Comparison of ENCODE assay signal across 25 cellular contexts in genomic region chr6:73382462-73383113, GRCh38. TPM values are rescaled to one million over a fixed set of nuclear protein-coding genes. Genes with fewer than 3 reads are reported as not detected.
DNase-seq lines count a peak whose midpoint lies in the region; ATAC-seq and TF ChIP-seq lines count a peak whose summit lies in the region.
"Had no signal": no experiment of that assay in that cellular context is flagged by ENCODE, and none has a peak within 500 bp of the region (broad histone marks: within the 10 kb centered on the region; RNA-seq: fewer than 3 reads in every experiment).

No MANE protein-coding gene starts in this region.

- no TSS peak for BruUV-seq in IMR-90 (replicated peaks; lab: Mats Ljungman, UMichigan)
- no TSS peak for BruUV-seq in mammary epithelial cell (replicated peaks; lab: Mats Ljungman, UMichigan)

- no peaks in the 10 kb centered on the region for H3K4me1 Mint-ChIP-seq in neural progenitor cell
- H3K4me1 Mint-ChIP-seq: CD14-positive monocyte had no signal

- H4K91ac ChIP-seq in IMR-90 (ENCODE audit: insufficient read depth, low read depth, low read length), result no peak overlapping the region

- POLR2A ChIA-PET in IMR-90 (lab: Charles Lee; ENCODE audit: unreplicated experiment), result no interaction called here

- WGBS in IMR-90 (ENCODE audit: extremely low coverage in 2 of 2, insufficient read length in 1 of 2), 2 experiments, result no CpG with 5 or more reads among the region's 6 CpGs
- WGBS in mammary epithelial cell (ENCODE audit: low coverage, missing lambda C conversion rate), result 64% methylated on average over 4 of the region's 6 CpGs
- WGBS in mesendoderm (ENCODE audit: extremely low coverage, insufficient coverage, low lambda C conversion rate), result no CpG with 5 or more reads among the region's 6 CpGs

- no peak overlapping the region for H4K5ac ChIP-seq in IMR-90 (ENCODE audit: low read depth, low read length)
- H4K5ac ChIP-seq in mesendoderm (ENCODE audit: low read length), result no peak overlapping the region

- no peak overlapping the region for H3K4ac ChIP-seq in IMR-90 (ENCODE audit: low read depth, low read length)
- H3K4ac ChIP-seq in mesendoderm (ENCODE audit: low read depth, low read length), result no peak overlapping the region

- H3K27me3 Mint-ChIP-seq in neural progenitor cell (ENCODE audit: insufficient read depth, low read depth), result no peaks in the 10 kb centered on the region
- H3K27me3 Mint-ChIP-seq: naive B cell had no signal

- H3K27ac ChIP-seq in IMR-90 (ENCODE audit: insufficient read depth, low read length) (no peak overlapping the region), mammary epithelial cell (ENCODE audit: insufficient read depth, low read depth, low read length) (no peak overlapping the region), mesendoderm (ENCODE audit: low read depth, low read length) (no peak overlapping the region), neural progenitor cell (no peak overlapping the region)
- H3K27ac ChIP-seq: dorsolateral prefrontal cortex, epithelial cell of prostate, gastroesophageal sphincter, suprapubic skin had no signal

- H3K79me1 ChIP-seq in IMR-90 (ENCODE audit: low read depth in 1 of 2, low read length in 2 of 2), result no peaks in the 10 kb centered on the region
- no peaks in the 10 kb centered on the region for H3K79me1 ChIP-seq in mesendoderm (ENCODE audit: low read length)

- H3K4me3 ChIP-seq in IMR-90 (ENCODE audit: insufficient read depth, low read depth, low read length), result no peak overlapping the region
- H3K4me3 ChIP-seq in mammary epithelial cell (replicated peaks in 1 of 3; ENCODE audit: insufficient read depth in 1 of 3, low read depth in 2 of 3, low read length in 3 of 3), result no peak overlapping the region
- no peak overlapping the region for H3K4me3 ChIP-seq in mesendoderm (ENCODE audit: low read length)
- H3K4me3 ChIP-seq in neural progenitor cell, result no peak overlapping the region
- H3K4me3 ChIP-seq: dorsolateral prefrontal cortex, gastroesophageal sphincter, GM12878, suprapubic skin had no signal

- no peak overlapping the region for H2AK9ac ChIP-seq in IMR-90 (replicated peaks; ENCODE audit: low read depth, low read length, poor library complexity)

- TF ChIP-seq POLR2A in IMR-90 (IDR thresholded peaks at IDR 0.05; ENCODE audit: low read depth, low read length), result no peak

- DNase-seq in EH (ENCODE audit: low read depth) (peak; percentile 54), IMR-90 (peak; percentile 10), mammary epithelial cell (peak; percentile 51), mesendoderm (peak; percentile 13), neural progenitor cell (ENCODE audit: low spot score) (no peak), globus pallidus (ENCODE audit: low spot score) (no peak)
- DNase-seq in NK-92 treated with Interleukin-12 subunit alpha and Interleukin-12 subunit beta, amount 100 ng/mL, for 24 hours (lab: John Stamatoyannopoulos, UW), result no peak
- DNase-seq: activated CD8-positive, alpha-beta T cell treated with anti-CD3 and anti-CD28 coated beads, Interleukin-2, amount 10 ng/mL, durations not matched to agents 7 days and 5 days; activated T-cell treated with anti-CD3 and anti-CD28 coated beads, Interleukin-2, amount 50 U/mL, for 1 hour; caudate nucleus; DMS 273 treated with DMSO at 0.1 percent for 48 hours; dorsolateral prefrontal cortex; naive B cell; NCI-H1436 treated with DMSO at 0.1 percent for 48 hours; right cardiac atrium; stimulated activated CD4-positive, alpha-beta T cell treated with anti-CD3 and anti-CD28 coated beads, Interleukin-15, amount 100 ng/mL, for 24 hours; T-helper 9 cell had no signal

- H3K18ac ChIP-seq in IMR-90 (ENCODE audit: low read depth, low read length) (no peak overlapping the region), mesendoderm (ENCODE audit: low read length) (no peak overlapping the region)

- H3K23ac ChIP-seq in IMR-90 (ENCODE audit: low read depth, low read length) (no peak overlapping the region), mesendoderm (ENCODE audit: low read length) (no peak overlapping the region)

- H3K4me2 ChIP-seq in IMR-90 (ENCODE audit: low read depth, low read length) (no peak overlapping the region), mammary epithelial cell (ENCODE audit: insufficient read depth, low read depth, low read length) (no peak overlapping the region), mesendoderm (ENCODE audit: low read length) (no peak overlapping the region), neural progenitor cell (no peak overlapping the region)

- H3K27me3 ChIP-seq in IMR-90 (ENCODE audit: control insufficient read depth, insufficient read depth, low read length), result no peaks in the 10 kb centered on the region
- no peaks in the 10 kb centered on the region for H3K27me3 ChIP-seq in mammary epithelial cell (ENCODE audit: insufficient read depth, low read length)
- no peaks in the 10 kb centered on the region for H3K27me3 ChIP-seq in mesendoderm (ENCODE audit: insufficient read depth, low read length, poor library complexity)
- H3K27me3 ChIP-seq in neural progenitor cell, result no peaks in the 10 kb centered on the region
- H3K27me3 ChIP-seq: dorsolateral prefrontal cortex, gastroesophageal sphincter, suprapubic skin had no signal

- no peak overlapping the region for H3K4me3 Mint-ChIP-seq in neural progenitor cell
- H3K4me3 Mint-ChIP-seq: activated CD8-positive, alpha-beta T cell treated with anti-CD3 and anti-CD28 coated beads, Interleukin-2, amount 10 ng/mL, durations not matched to agents 7 days and 5 days; CD14-positive monocyte; naive B cell had no signal

- no peak overlapping the region for H2BK20ac ChIP-seq in IMR-90 (ENCODE audit: low read depth, low read length)

- H2AK5ac ChIP-seq in IMR-90 (ENCODE audit: low read depth, low read length) (no peak overlapping the region), mesendoderm (ENCODE audit: low read length) (no peak overlapping the region)

- H3F3A ChIP-seq in neural progenitor cell (ENCODE audit: low read depth), result no peaks in the 10 kb centered on the region

- H3K9ac ChIP-seq in IMR-90 (ENCODE audit: low read depth, low read length), result no peak overlapping the region
- no peak overlapping the region for H3K9ac ChIP-seq in mammary epithelial cell (ENCODE audit: insufficient read depth, low read length)
- H3K9ac ChIP-seq in mesendoderm (ENCODE audit: low read length), result no peak overlapping the region
- no peak overlapping the region for H3K9ac ChIP-seq in neural progenitor cell

- H2BK15ac ChIP-seq in IMR-90 (ENCODE audit: low read depth, low read length) (no peak overlapping the region), mesendoderm (replicated peaks; ENCODE audit: low read depth) (no peak overlapping the region)

- H3K4me1 ChIP-seq in IMR-90 (ENCODE audit: control insufficient read depth, insufficient read depth, low read length) (no peaks in the 10 kb centered on the region), mammary epithelial cell (ENCODE audit: insufficient read depth, low read length) (no peaks in the 10 kb centered on the region), mesendoderm (ENCODE audit: control insufficient read depth, low read depth, low read length) (no peaks in the 10 kb centered on the region), neural progenitor cell (no peaks in the 10 kb centered on the region)
- H3K4me1 ChIP-seq: gastroesophageal sphincter, suprapubic skin had no signal

- no peaks in the 10 kb centered on the region for H4K20me1 ChIP-seq in IMR-90 (ENCODE audit: insufficient read depth, low read length)
- H4K20me1 ChIP-seq in mammary epithelial cell (ENCODE audit: insufficient read depth, low read length), result no peaks in the 10 kb centered on the region
- no peaks in the 10 kb centered on the region for H4K20me1 ChIP-seq in neural progenitor cell (ENCODE audit: low read depth)

- no peaks in the 10 kb centered on the region for H3K36me3 Mint-ChIP-seq in neural progenitor cell
- H3K36me3 Mint-ChIP-seq: CD14-positive monocyte, naive B cell had no signal

- H3K79me2 ChIP-seq in mammary epithelial cell (ENCODE audit: insufficient read depth, low read length) (no peaks in the 10 kb centered on the region), mesendoderm (ENCODE audit: control insufficient read depth, insufficient read depth, low read length) (no peaks in the 10 kb centered on the region), neural progenitor cell (ENCODE audit: low read depth) (no peaks in the 10 kb centered on the region)

- intact Hi-C loops in IMR-90 (cut with micrococcal nuclease) (no loop called here), mammary epithelial cell (cut with micrococcal nuclease) (loop anchor here (10.0 kb wide), 2 partner anchors 198 to 232 kb away; no protein-coding TSS in a partner anchor)

- no peaks in the 10 kb centered on the region for H3K9me1 ChIP-seq in IMR-90 (ENCODE audit: insufficient read depth, low read length)

- TF ChIP-seq CTCF in IMR-90 (conservative IDR thresholded peaks at IDR 0.05; ENCODE audit: low read depth, low read length), result no peak
- no peak for TF ChIP-seq CTCF in mammary epithelial cell (conservative IDR thresholded peaks at IDR 0.05 in 1 of 2, IDR thresholded peaks at IDR 0.05 in 1 of 2; ENCODE audit: extremely low read depth in 1 of 2, insufficient read depth in 1 of 2, low read depth in 1 of 2, low read length in 2 of 2)
- no peak for TF ChIP-seq CTCF in neural progenitor cell (IDR thresholded peaks at IDR 0.05)

- dilution Hi-C loops in IMR-90 (cut with HindIII; ENCODE audit: low sequenced_read_pairs, unreplicated experiment), result no loop called here
- dilution Hi-C loops in mammary epithelial cell (cut with HindIII; ENCODE audit: low sequenced_read_pairs), result no loop called here

- no peaks in the 10 kb centered on the region for H3K9me3 ChIP-seq in IMR-90 (ENCODE audit: control insufficient read depth, insufficient read depth, low read length)
- no peaks in the 10 kb centered on the region for H3K9me3 ChIP-seq in mammary epithelial cell (replicated peaks; ENCODE audit: insufficient read depth, low read length)
- no peaks in the 10 kb centered on the region for H3K9me3 ChIP-seq in neural progenitor cell (ENCODE audit: low read depth)
- H3K9me3 ChIP-seq: gastroesophageal sphincter, suprapubic skin had no signal

- no peaks in the 10 kb centered on the region for H3K36me3 ChIP-seq in IMR-90 (ENCODE audit: control insufficient read depth, insufficient read depth, low read length)
- no peaks in the 10 kb centered on the region for H3K36me3 ChIP-seq in mammary epithelial cell (ENCODE audit: insufficient read depth, low read length)
- no peaks in the 10 kb centered on the region for H3K36me3 ChIP-seq in mesendoderm (ENCODE audit: control insufficient read depth, insufficient read depth, low read length)
- H3K36me3 ChIP-seq in neural progenitor cell, result no peaks in the 10 kb centered on the region
- H3K36me3 ChIP-seq: gastroesophageal sphincter, suprapubic skin had no signal

- no peak for TF ChIP-seq RAD21 in IMR-90 (IDR thresholded peaks at IDR 0.05; ENCODE audit: low read length)

- H3K56ac ChIP-seq in IMR-90 (ENCODE audit: extremely low read depth, insufficient read depth, low read length) (no peak overlapping the region), mesendoderm (ENCODE audit: low read length) (no peak overlapping the region)

- H3K9me3 Mint-ChIP-seq in neural progenitor cell, result no peaks in the 10 kb centered on the region
- H3K9me3 Mint-ChIP-seq: CD14-positive monocyte, naive B cell had no signal

- no peak overlapping the region for H2BK120ac ChIP-seq in IMR-90 (ENCODE audit: low read depth, low read length)
- no peak overlapping the region for H2BK120ac ChIP-seq in mesendoderm (ENCODE audit: low read depth, low read length)

- H2AFZ ChIP-seq in IMR-90 (replicated peaks; ENCODE audit: low read length, poor library complexity), result no peak overlapping the region
- no peak overlapping the region for H2AFZ ChIP-seq in mammary epithelial cell (ENCODE audit: low read depth, low read length)
- no peak overlapping the region for H2AFZ ChIP-seq in neural progenitor cell (replicated peaks)

- H3K14ac ChIP-seq in IMR-90 (replicated peaks; ENCODE audit: low read depth, low read length), result no peak overlapping the region

- H4K8ac ChIP-seq in IMR-90 (ENCODE audit: low read depth in 2 of 2, low read length in 2 of 2) (no peak overlapping the region), mesendoderm (ENCODE audit: low read depth, low read length) (no peak overlapping the region)

- CTCF ChIA-PET in IMR-90 (lab: Yijun Ruan, JAX) (no interaction called here), mammary epithelial cell (lab: Charles Lee; ENCODE audit: low non-redundant PET) (interaction anchor here (0.5 kb wide), 1 partner anchor 1802 kb away, joined by 4 read pairs; no protein-coding TSS in a partner anchor)

- H2BK5ac ChIP-seq in IMR-90 (ENCODE audit: low read depth, low read length, poor library complexity, severe bottlenecking), result no peak overlapping the region
- no peak overlapping the region for H2BK5ac ChIP-seq in mesendoderm (ENCODE audit: low read length)

- no peak overlapping the region for H3K27ac Mint-ChIP-seq in neural progenitor cell
- H3K27ac Mint-ChIP-seq: activated CD8-positive, alpha-beta T cell treated with anti-CD3 and anti-CD28 coated beads, Interleukin-2, amount 10 ng/mL, durations not matched to agents 7 days and 5 days; CD14-positive monocyte; naive B cell had no signal

- in situ Hi-C loops in IMR-90 (cut with MboI; ENCODE audit: low sequenced_read_pairs) (no loop called here), mammary epithelial cell (cut with MboI; ENCODE audit: low sequenced_read_pairs in 2 of 2) (no loop called here)

- ATAC-seq in IMR-90 (ENCODE audit: low read depth), result peak; percentile 17; the same call in 1 of the 2 replicates
- ATAC-seq in GM19395 (IDR thresholded peaks at IDR 0.05; ENCODE audit: unreplicated experiment), result no peak
- ATAC-seq: activated CD8-positive, alpha-beta T cell treated with anti-CD3 and anti-CD28 coated beads, Interleukin-2, amount 10 ng/mL, durations not matched to agents 7 days and 5 days; gastroesophageal sphincter; GM12878; right cardiac atrium had no signal

RNA-seq across cellular contexts. Expression of gene DDX43, which starts 12.0 kb away (rescaled TPM):
- total RNA-seq in IMR-90 (2012; rRNA removed) (under 0.01 TPM in 1 of 2 replicates, not detected in the other), mammary epithelial cell (under 1 TPM in 1 of 2 donors, not detected in 1; 0.50 TPM), neural progenitor cell (ENCODE audit: low replicate concordance) (not detected in 2 replicates)
- polyA plus RNA-seq in IMR-90 (2012; rRNA removed) (0.07 TPM in 1 of 2 replicates, not detected in the other), mammary epithelial cell (not detected)
- polyA plus RNA-seq in IMR-90 (2012; cell fraction: cytosol; rRNA removed), result 0.01 TPM in 1 of 2 replicates, not detected in the other
- polyA plus RNA-seq in IMR-90 (2012; cell fraction: nucleus; rRNA removed; ENCODE audit: low replicate concordance), result 0.02 and 0.03 TPM in 2 replicates
- polyA minus RNA-seq in mammary epithelial cell, result not detected
- 0.04 TPM for polyA plus RNA-seq in mesendoderm (2013, experiment 1 of 2)
- polyA plus RNA-seq in mesendoderm (2013, experiment 2 of 2), result 0.03 TPM
- total RNA-seq: GM12878 had no signal

RNA-seq across cellular contexts. Expression of gene OOEP, which starts 12.9 kb away (rescaled TPM):
- total RNA-seq in IMR-90 (2012; rRNA removed) (not detected in 2 replicates), mammary epithelial cell (under 1 TPM in 1 of 2 donors, not detected in 1; 0.17 TPM), neural progenitor cell (ENCODE audit: low replicate concordance) (not detected in 2 replicates)
- polyA plus RNA-seq in IMR-90 (2012; rRNA removed) (not detected in 2 replicates), mammary epithelial cell (not detected)
- 0.12 TPM in 1 of 2 replicates, not detected in the other for polyA plus RNA-seq in IMR-90 (2012; cell fraction: cytosol; rRNA removed)
- polyA plus RNA-seq in IMR-90 (2012; cell fraction: nucleus; rRNA removed; ENCODE audit: low replicate concordance), result 0.08 TPM in 1 of 2 replicates, not detected in the other
- polyA minus RNA-seq in mammary epithelial cell, result not detected
- polyA plus RNA-seq in mesendoderm (2013, experiment 1 of 2), result 0.13 TPM
- 0.15 TPM for polyA plus RNA-seq in mesendoderm (2013, experiment 2 of 2)
- total RNA-seq: gastroesophageal sphincter, GM12878, omental fat pad had no signal
- polyA plus RNA-seq: CD14-positive monocyte, right cardiac atrium had no signal

RNA-seq across cellular contexts. Expression of gene KHDC3L, which starts 20.1 kb away (rescaled TPM):
- total RNA-seq in IMR-90 (2012; rRNA removed) (not detected in 2 replicates), mammary epithelial cell (not detected), neural progenitor cell (ENCODE audit: low replicate concordance) (not detected in 2 replicates)
- polyA plus RNA-seq in IMR-90 (2012; rRNA removed) (not detected in 2 replicates), mammary epithelial cell (not detected)
- not detected in 2 replicates for polyA plus RNA-seq in IMR-90 (2012; cell fraction: cytosol; rRNA removed)
- 0.10 TPM in 1 of 2 replicates, not detected in the other for polyA plus RNA-seq in IMR-90 (2012; cell fraction: nucleus; rRNA removed; ENCODE audit: low replicate concordance)
- not detected for polyA minus RNA-seq in mammary epithelial cell
- 0.06 TPM for polyA plus RNA-seq in mesendoderm (2013, experiment 1 of 2)
- polyA plus RNA-seq in mesendoderm (2013, experiment 2 of 2), result 0.14 TPM
- total RNA-seq: activated CD8-positive, alpha-beta T cell treated with anti-CD3 and anti-CD28 coated beads, Interleukin-2, amount 10 ng/mL, durations not matched to agents 7 days and 5 days; gastroesophageal sphincter; GM12878; kidney epithelial cell; omental fat pad; right cardiac atrium; suprapubic skin had no signal
- polyA plus RNA-seq: CD14-positive monocyte, GM12878, right cardiac atrium had no signal

RNA-seq across cellular contexts. Expression of gene DPPA5, which starts 28.5 kb away (rescaled TPM):
- total RNA-seq in IMR-90 (2012; rRNA removed), result not detected in 2 replicates
- polyA plus RNA-seq in IMR-90 (2012; rRNA removed), result not detected in 2 replicates
- polyA plus RNA-seq in IMR-90 (2012; cell fraction: cytosol; rRNA removed), result not detected in 2 replicates
- not detected in 2 replicates for polyA plus RNA-seq in IMR-90 (2012; cell fraction: nucleus; rRNA removed; ENCODE audit: low replicate concordance)
- not detected for total RNA-seq in mammary epithelial cell
- polyA plus RNA-seq in mammary epithelial cell, result not detected
- polyA minus RNA-seq in mammary epithelial cell, result not detected
- 0.58 TPM for polyA plus RNA-seq in mesendoderm (2013, experiment 1 of 2)
- 0.49 TPM for polyA plus RNA-seq in mesendoderm (2013, experiment 2 of 2)
- total RNA-seq in neural progenitor cell (ENCODE audit: low replicate concordance), result not detected in 2 replicates
- total RNA-seq: activated CD8-positive, alpha-beta T cell treated with anti-CD3 and anti-CD28 coated beads, Interleukin-2, amount 10 ng/mL, durations not matched to agents 7 days and 5 days; dorsolateral prefrontal cortex; gastroesophageal sphincter; GM12878; kidney epithelial cell; omental fat pad; right cardiac atrium; suprapubic skin had no signal
- polyA plus RNA-seq: CD14-positive monocyte, GM12878, right cardiac atrium had no signal

Comparison
In these comparisons a context has a peak if more than half of its experiments do, and no peak if none do; other contexts are left out.
1. DNase-seq: peak in EH (single experiment), IMR-90 (single experiment), mammary epithelial cell (single experiment) and mesendoderm (single experiment); none in NK-92 treated with Interleukin-12 subunit alpha and Interleukin-12 subunit beta, amount 100 ng/mL, for 24 hours (single experiment), neural progenitor cell (single experiment) and globus pallidus (single experiment).